18 cellular contexts compared by ENCODE assay signal in genomic region chr1:226630592-226630991, GRCh38.
"Had no signal": no experiment of that assay in that cellular context is flagged by ENCODE, and none has a peak within 500 bp of the region (broad histone marks: within the 10 kb centered on the region; RNA-seq: fewer than 3 reads in every experiment).

No MANE protein-coding gene starts in this region.

- H3K27me3 ChIP-seq: breast epithelium, esophagus squamous epithelium, right lobe of liver, spleen had no signal

- H3K4me3 ChIP-seq: breast epithelium, esophagus squamous epithelium, lung, prostate gland, right lobe of liver, spleen had no signal

- H3K27ac ChIP-seq: breast epithelium, prostate gland, right lobe of liver had no signal

- H3K9me3 ChIP-seq: breast epithelium, esophagus squamous epithelium, prostate gland, right lobe of liver, spleen had no signal

- H3K27ac Mint-ChIP-seq: activated B cell treated with CpG ODN at 0.5 μM for 24 hours; activated naive CD8-positive, alpha-beta T cell treated with anti-CD3 and anti-CD28 coated beads, Interleukin-2, amount 10 ng/mL, durations not matched to agents 7 days and 5 days; activated T-helper 2 cell treated with anti-CD3 and anti-CD28 coated beads, Interferon-gamma antibody, Interleukin-2, Interleukin-4, amounts not matched to agents 10 μg/mL and 5 μg/mL and 100 μg/mL, durations not matched to agents 14 hours and 24 hours and 36 hours; stimulated activated naive CD8-positive, alpha-beta T cell treated with anti-CD3 and anti-CD28 coated beads, Interleukin-15, Interleukin-2, amounts not matched to agents 100 ng/mL and 50 ng/mL, for 24 hours had no signal

- H3K27me3 Mint-ChIP-seq: activated B cell treated with CpG ODN at 0.5 μM for 24 hours; stimulated activated naive CD8-positive, alpha-beta T cell treated with anti-CD3 and anti-CD28 coated beads, Interleukin-15, Interleukin-2, amounts not matched to agents 100 ng/mL and 50 ng/mL, for 24 hours had no signal

- DNase-seq: activated CD4-positive, alpha-beta T cell treated with anti-CD3 and anti-CD28 coated beads, Interleukin-2, amount 50 U/mL, for 4 hours; activated CD8-positive, alpha-beta memory T cell treated with anti-CD3 and anti-CD28 coated beads, Interleukin-2, amount 50 U/mL, for 4 hours; esophagus squamous epithelium; foreskin fibroblast; glutamatergic neuron; left cardiac atrium; occipital lobe; stimulated activated CD4-positive, alpha-beta T cell treated with anti-CD3 and anti-CD28 coated beads, Interleukin-1b, Interleukin-23, amount 100 ng/mL, for 48 hours had no signal

- H3K36me3 ChIP-seq: breast epithelium, prostate gland, right lobe of liver had no signal

- H3K4me3 Mint-ChIP-seq: activated B cell treated with CpG ODN at 0.5 μM for 24 hours; activated naive CD8-positive, alpha-beta T cell treated with anti-CD3 and anti-CD28 coated beads, Interleukin-2, amount 10 ng/mL, durations not matched to agents 7 days and 5 days; nephron; stimulated activated naive CD8-positive, alpha-beta T cell treated with anti-CD3 and anti-CD28 coated beads, Interleukin-15, Interleukin-2, amounts not matched to agents 100 ng/mL and 50 ng/mL, for 24 hours had no signal

- ATAC-seq: left cardiac atrium, right lobe of liver had no signal

- H3K9me3 Mint-ChIP-seq: activated naive CD8-positive, alpha-beta T cell treated with anti-CD3 and anti-CD28 coated beads, Interleukin-2, amount 10 ng/mL, durations not matched to agents 7 days and 5 days; activated T-helper 2 cell treated with anti-CD3 and anti-CD28 coated beads, Interferon-gamma antibody, Interleukin-2, Interleukin-4, amounts not matched to agents 10 μg/mL and 5 μg/mL and 100 μg/mL, durations not matched to agents 14 hours and 24 hours and 36 hours; nephron; stimulated activated naive CD8-positive, alpha-beta T cell treated with anti-CD3 and anti-CD28 coated beads, Interleukin-15, Interleukin-2, amounts not matched to agents 100 ng/mL and 50 ng/mL, for 24 hours had no signal
